16 cellular contexts compared by ENCODE assay signal in genomic region chr6:96963809-96964208, GRCh38. TPM values are rescaled to one million over a fixed set of nuclear protein-coding genes. Genes with fewer than 3 reads are reported as not detected.
A peak's percentile ranks its signal among the peaks of the same experiment; 100 is the strongest.
DNase-seq lines count a peak whose midpoint lies in the region; ATAC-seq and TF ChIP-seq lines count a peak whose summit lies in the region.
"Had no signal": no experiment of that assay in that cellular context is flagged by ENCODE, and none has a peak within 500 bp of the region (broad histone marks: within the 10 kb centered on the region; RNA-seq: fewer than 3 reads in every experiment).

No MANE protein-coding gene starts in this region.

- TF ChIP-seq CTCF in KMS-11 (conservative IDR thresholded peaks at IDR 0.05; ENCODE audit: low read depth, low read length) (no peak), dorsolateral prefrontal cortex (IDR thresholded peaks at IDR 0.05 in 54 of 56, conservative IDR thresholded peaks at IDR 0.05 in 2 of 56; ENCODE audit: low read depth in 1 of 56, partially characterized antibody in 56 of 56) (no peak)

- DNase-seq in dorsolateral prefrontal cortex (no peak), NOMO-1 treated with DMSO at 0.1 percent for 48 hours (lab: John Stamatoyannopoulos, UW; ENCODE audit: unreplicated experiment) (no peak), RPMI8226 (no peak), ACHN (no peak)
- DNase-seq: AML-193, COR-L47, MV-4-11, NCI-H2029 treated with DMSO at 0.1 percent for 48 hours, NCI-H510A treated with DMSO at 0.1 percent for 48 hours, SHP77 had no signal

- H3K4me1 ChIP-seq in KMS-11 (ENCODE audit: low read depth, poor library complexity, severe bottlenecking): peaks cover 16% of the 10 kb centered on the region
- H3K4me1 ChIP-seq: A549 had no signal

- H3K27ac ChIP-seq in KMS-11 (peak overlapping the region; percentile 39; the same call in 1 of the 2 replicates), dorsolateral prefrontal cortex (peak overlapping the region in 35 of 59 donors; percentile 2 to 66 (median 32))
- H3K27ac ChIP-seq: A549 had no signal

- no peaks in the 10 kb centered on the region for H4K20me1 ChIP-seq in KMS-11 (ENCODE audit: insufficient read depth)

- H3K79me2 ChIP-seq in KMS-11 (ENCODE audit: insufficient read depth, low read depth): no peaks in the 10 kb centered on the region

- peak; percentile 69 for ATAC-seq in GM18511 (IDR thresholded peaks at IDR 0.05; ENCODE audit: unreplicated experiment)
- peak; percentile 45 for ATAC-seq in GM19463 (IDR thresholded peaks at IDR 0.05; ENCODE audit: unreplicated experiment)
- ATAC-seq in GM21723 (IDR thresholded peaks at IDR 0.05; ENCODE audit: unreplicated experiment): no peak
- ATAC-seq: A549, SK-N-SH treated with all-trans-retinoic acid at 6 μM for 48 hours had no signal

- H3K36me3 ChIP-seq in KMS-11 (ENCODE audit: insufficient read depth): no peaks in the 10 kb centered on the region

- H3K27me3 ChIP-seq in KMS-11 (ENCODE audit: insufficient read depth, low read depth): no peaks in the 10 kb centered on the region
- no peaks in the 10 kb centered on the region for H3K27me3 ChIP-seq in dorsolateral prefrontal cortex

- in situ Hi-C loops in ACHN (cut with HindIII; ENCODE audit: low pct_ligation_motif_present, low pct_unique_long_range_greater_than_20kb, low sequenced_read_pairs): no loop called here

- intact Hi-C loops in dorsolateral prefrontal cortex (cut with DNase I): no loop called here

- H3K9ac ChIP-seq in KMS-11: no peak overlapping the region

- H3K4me3 ChIP-seq in KMS-11 (IDR thresholded peaks at IDR 0.05; ENCODE audit: insufficient read depth, low read depth, low read length) (no peak overlapping the region), dorsolateral prefrontal cortex (no peak overlapping the region)
- H3K4me3 ChIP-seq: A549 had no signal

- peak overlapping the region; percentile 48 for H3K4me2 ChIP-seq in KMS-11
- H3K4me2 ChIP-seq: A549 had no signal

- H2AFZ ChIP-seq in KMS-11 (ENCODE audit: low read depth): no peak overlapping the region

RNA-seq across cellular contexts. Expression of gene KLHL32, which starts 39.3 kb away (rescaled TPM):
- 100 to 1,000 TPM in 2 of 120 experiments, 10 to 100 TPM in 118; 17.2 to 117 (median 47.9) TPM for total RNA-seq in dorsolateral prefrontal cortex
